Comparison of ENCODE assay signal across 8 cellular contexts in genomic region chr5:72848474-72849428, GRCh38. TPM values are rescaled to one million over a fixed set of nuclear protein-coding genes. Genes with fewer than 3 reads are reported as not detected.
A peak's percentile ranks its signal among the peaks of the same experiment; 100 is the strongest.
DNase-seq lines count a peak whose midpoint lies in the region; ATAC-seq and TF ChIP-seq lines count a peak whose summit lies in the region.

No MANE protein-coding gene starts in this region.

- H3K36me3 Mint-ChIP-seq in activated naive CD4-positive, alpha-beta T cell treated with anti-CD3 and anti-CD28 coated beads, Interleukin-2, amount 50 U/mL, for 72 hours: peaks cover 15 to 33% of the 10 kb centered on the region in 2 donors

- H3K9me3 Mint-ChIP-seq in activated naive CD4-positive, alpha-beta T cell treated with anti-CD3 and anti-CD28 coated beads, Interleukin-2, amount 50 U/mL, for 72 hours: no peaks in the 10 kb centered on the region

- H3K4me3 ChIP-seq in BE2C (ENCODE audit: low read depth, low read length) (peak overlapping the region; percentile 87), upper lobe of right lung (peak overlapping the region; percentile 75)

- intact Hi-C loops in cardiac septum (cut with DNase I): loop anchor here (1.0 to 5.0 kb wide), 2 partner anchors 32 to 109 kb away; partner anchors contain the start of genes FCHO2 and TNPO1
- intact Hi-C loops in upper lobe of right lung (cut with DNase I): no loop called here

- peaks cover 31% of the 10 kb centered on the region for H3K36me3 ChIP-seq in BE2C
- H3K36me3 ChIP-seq in upper lobe of right lung: peaks cover 11% of the 10 kb centered on the region

- H3K9me3 ChIP-seq in BE2C (no peaks in the 10 kb centered on the region), upper lobe of right lung (no peaks in the 10 kb centered on the region)

- TF ChIP-seq CTCF in BE2C (IDR thresholded peaks at IDR 0.05; ENCODE audit: low read depth, low read length) (no peak), upper lobe of right lung (IDR thresholded peaks at IDR 0.05) (no peak)

- no peaks in the 10 kb centered on the region for H3K27me3 ChIP-seq in BE2C
- H3K27me3 ChIP-seq in upper lobe of right lung: no peaks in the 10 kb centered on the region

- H3K27ac ChIP-seq in upper lobe of right lung: peak overlapping the region; percentile 86

- ATAC-seq in GM18870 (IDR thresholded peaks at IDR 0.05; ENCODE audit: unreplicated experiment) (peak; percentile 36), HG03108 (IDR thresholded peaks at IDR 0.05; ENCODE audit: unreplicated experiment) (peak; percentile 42), upper lobe of right lung (peak; percentile 79)
- ATAC-seq in activated naive CD4-positive, alpha-beta T cell treated with anti-CD3 and anti-CD28 coated beads, Interleukin-2, amount 50 U/mL, for 72 hours: peak; percentile 55 to 63

- DNase-seq in BE2C: peak; percentile 79
- DNase-seq in activated naive CD4-positive, alpha-beta T cell treated with anti-CD3 and anti-CD28 coated beads, Interleukin-2, amount 50 U/mL, for 72 hours (ENCODE audit: low spot score in 2 of 2): peak; percentile 53 to 64
- peak; percentile 86 for DNase-seq in cardiac septum (ENCODE audit: low spot score)
- DNase-seq in pons (ENCODE audit: low spot score): peak; percentile 31
- peak; percentile 83 for DNase-seq in upper lobe of right lung

- TF ChIP-seq POLR2A in Raji (IDR thresholded peaks at IDR 0.05; ENCODE audit: insufficient read depth, low read depth, low read length): 0 out of 2 replicates have a peak, but pooled peaks have one; percentile 26

- peaks cover 11% of the 10 kb centered on the region for H3K4me1 ChIP-seq in BE2C
- peaks cover 66% of the 10 kb centered on the region for H3K4me1 ChIP-seq in upper lobe of right lung

- H3K27ac Mint-ChIP-seq in activated naive CD4-positive, alpha-beta T cell treated with anti-CD3 and anti-CD28 coated beads, Interleukin-2, amount 50 U/mL, for 72 hours: peak overlapping the region; percentile 93 to 97

RNA-seq across cellular contexts. Expression of gene TNPO1, which starts 32.3 kb away (rescaled TPM):
- 47.9 TPM for polyA plus RNA-seq in BE2C (2012; ENCODE audit: insufficient read depth, insufficient read length, low read depth)
- 10 to 100 TPM; 87.4 to 93.0 TPM for total RNA-seq in activated naive CD4-positive, alpha-beta T cell treated with anti-CD3 and anti-CD28 coated beads, Interleukin-2, amount 50 U/mL, for 72 hours
- total RNA-seq in cardiac septum (68.8 TPM), upper lobe of right lung (106 TPM)

Comparison
In these comparisons a context has a peak if more than half of its experiments do, and no peak if none do; other contexts are left out.
1. Peak in every context shown above with its lines: DNase-seq, ATAC-seq, H3K4me3 ChIP-seq and H3K27ac ChIP-seq.
2. DNase-seq: peak in every context shown above with its lines; median percentile 86 in cardiac septum; 83 in upper lobe of right lung; 79 in BE2C; 58 in activated naive CD4-positive, alpha-beta T cell treated with anti-CD3 and anti-CD28 coated beads, Interleukin-2, amount 50 U/mL, for 72 hours; 31 in pons.